ENCODE assay signal across 7 cellular contexts in genomic region chr18:24488824-24489493, GRCh38. TPM values are rescaled to one million over a fixed set of nuclear protein-coding genes. Genes with fewer than 3 reads are reported as not detected.
A peak's percentile ranks its signal among the peaks of the same experiment; 100 is the strongest.
DNase-seq lines count a peak whose midpoint lies in the region; ATAC-seq and TF ChIP-seq lines count a peak whose summit lies in the region.

No MANE protein-coding gene starts in this region.

- H3K79me2 ChIP-seq in Karpas-422 (ENCODE audit: low read length), result no peaks in the 10 kb centered on the region

- H3K27me3 Mint-ChIP-seq in osteocyte (ENCODE audit: unreplicated experiment), result peaks cover 22% of the 10 kb centered on the region

- peak; percentile 54 for DNase-seq in G401 (ENCODE audit: low spot score)
- peak; percentile 82 for DNase-seq in Karpas-422
- peak; percentile 12 for DNase-seq in SK-N-MC (ENCODE audit: low read depth, low spot score)
- DNase-seq in fibroblast of gingiva (ENCODE audit: low read depth), result peak; percentile 16
- no peak for DNase-seq in osteocyte (ENCODE audit: extremely low spot score, unreplicated experiment)

- H3K27me3 ChIP-seq in Karpas-422 (ENCODE audit: low read length), result no peaks in the 10 kb centered on the region; the same call in 1 of the 2 replicates

- H3K9me2 ChIP-seq in Karpas-422 (replicated peaks; ENCODE audit: insufficient read depth, low read length), result no peaks in the 10 kb centered on the region

- H4K20me1 ChIP-seq in Karpas-422 (ENCODE audit: insufficient read depth, low read depth, low read length), result no peaks in the 10 kb centered on the region

- no peak overlapping the region for H3K4me2 ChIP-seq in Karpas-422 (ENCODE audit: low read depth, low read length, poor library complexity, severe bottlenecking)

- H3K27ac Mint-ChIP-seq in osteocyte (ENCODE audit: unreplicated experiment), result no peak overlapping the region

- H3K36me3 Mint-ChIP-seq in osteocyte (ENCODE audit: unreplicated experiment), result no peaks in the 10 kb centered on the region

- ATAC-seq in HG03571 (IDR thresholded peaks at IDR 0.05; ENCODE audit: unreplicated experiment), result no peak
- ATAC-seq in HG03439 (IDR thresholded peaks at IDR 0.05; ENCODE audit: unreplicated experiment), result no peak

- H3K4me3 Mint-ChIP-seq in osteocyte (ENCODE audit: unreplicated experiment), result no peak overlapping the region

- peaks cover 12% of the 10 kb centered on the region for H3K4me1 Mint-ChIP-seq in osteocyte (ENCODE audit: unreplicated experiment)

- peak; percentile 77 for TF ChIP-seq CTCF in osteocyte (IDR thresholded peaks at IDR 0.05)

- no peak overlapping the region for H3K4me3 ChIP-seq in Karpas-422 (ENCODE audit: low read length)
- no peak overlapping the region for H3K4me3 ChIP-seq in SK-N-MC

- no peaks in the 10 kb centered on the region for H3K36me3 ChIP-seq in Karpas-422 (ENCODE audit: insufficient read depth, low read length)
- no peaks in the 10 kb centered on the region for H3K36me3 ChIP-seq in SK-N-MC (ENCODE audit: insufficient read depth, low read length)

- H3K9me3 ChIP-seq in Karpas-422 (ENCODE audit: low read length) (no peaks in the 10 kb centered on the region), SK-N-MC (ENCODE audit: low read depth, low read length) (no peaks in the 10 kb centered on the region)

- H3K9me3 Mint-ChIP-seq in osteocyte (ENCODE audit: unreplicated experiment), result peaks cover 6% of the 10 kb centered on the region

- H3K27ac ChIP-seq in Karpas-422 (ENCODE audit: low read length), result no peak overlapping the region
- no peak overlapping the region for H3K27ac ChIP-seq in SK-N-MC

- H2AFZ ChIP-seq in Karpas-422 (ENCODE audit: low read length), result no peak overlapping the region

- H3K9ac ChIP-seq in Karpas-422 (ENCODE audit: low read length) (no peak overlapping the region), SK-N-MC (ENCODE audit: insufficient read length) (no peak overlapping the region)

- peaks cover 13% of the 10 kb centered on the region for H3K4me1 ChIP-seq in Karpas-422 (ENCODE audit: low read length)

- in situ Hi-C loops in G401 (cut with HindIII; ENCODE audit: low sequenced_read_pairs), result no loop called here

RNA-seq across cellular contexts. Expression of gene HRH4, which starts 28.5 kb away (rescaled TPM):
- not detected in 2 replicates for total RNA-seq in G401 (2014; rRNA removed; shearing (Covaris generic))
- total RNA-seq in Karpas-422 (2014; rRNA removed; shearing (Covaris generic); ENCODE audit: low replicate concordance), result 0.15 TPM in 1 of 2 replicates, not detected in the other
- total RNA-seq in osteocyte, result not detected in 2 replicates
